ENCODE assay signal across 10 cellular contexts in the genomic region with DNA sequence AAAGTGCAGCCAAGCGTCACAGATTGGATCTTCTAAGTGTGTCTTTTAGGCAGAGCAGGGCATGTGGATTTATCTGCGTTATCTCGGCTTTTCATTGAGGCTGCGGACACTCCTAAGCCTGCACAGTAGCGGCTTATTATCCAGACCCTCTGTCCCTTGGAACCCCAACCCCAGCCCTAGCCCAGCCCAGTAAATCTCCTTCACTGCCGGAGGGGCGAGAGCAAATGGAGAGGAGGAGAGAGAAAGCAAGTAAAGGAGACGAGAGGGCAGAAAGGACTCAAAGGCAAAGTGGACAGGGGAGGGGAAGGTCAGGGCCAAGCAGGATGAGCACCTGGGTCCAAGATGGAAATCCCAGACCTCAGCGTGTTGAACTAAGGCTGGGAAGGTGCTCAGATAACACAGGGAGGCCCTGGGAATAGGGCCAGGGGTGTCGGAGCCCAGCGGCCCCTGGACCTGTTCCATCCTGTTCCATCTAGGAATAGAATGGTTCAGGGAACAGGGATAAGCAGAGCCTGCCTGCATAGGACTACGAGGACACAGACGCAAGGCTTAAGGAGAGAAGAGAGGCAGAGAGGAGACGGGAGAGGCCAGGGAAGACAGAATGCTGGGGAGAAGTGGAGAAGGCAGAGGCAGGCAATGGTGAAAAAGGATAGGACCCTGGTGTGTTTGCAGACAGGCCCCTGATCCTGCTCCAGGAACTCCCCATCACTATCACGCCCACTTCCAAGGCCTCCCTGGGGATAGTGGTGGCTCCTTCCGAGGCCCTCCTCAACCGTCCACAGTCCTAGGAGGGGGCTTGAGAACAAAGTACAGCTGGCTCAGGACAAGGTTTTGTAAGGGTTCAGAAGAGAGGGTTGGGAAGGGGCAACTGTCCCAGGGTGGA.
A peak's percentile ranks its signal among the peaks of the same experiment; 100 is the strongest.
DNase-seq lines count a peak whose midpoint lies in the region; ATAC-seq lines count a peak whose summit lies in the region.
"Had no signal": no experiment of that assay in that cellular context is flagged by ENCODE, and none has a peak within 500 bp of the region (broad histone marks: within the 10 kb centered on the region; RNA-seq: fewer than 3 reads in every experiment).

No MANE protein-coding gene starts in this region.

- H3K23ac ChIP-seq in trophoblast cell (ENCODE audit: low read length): no peak overlapping the region

- H3K4ac ChIP-seq in trophoblast cell (ENCODE audit: low read depth, low read length): no peak overlapping the region

- H3K4me1 Mint-ChIP-seq in activated T-cell treated with anti-CD3 and anti-CD28 coated beads, Interleukin-2, amount 50 U/mL, for 72 hours (ENCODE audit: low read depth): peaks cover 20% of the 10 kb centered on the region
- H3K4me1 Mint-ChIP-seq in T-helper 17 cell (peaks cover 21% of the 10 kb centered on the region), memory B cell (peaks cover 27% of the 10 kb centered on the region)

- no CpG with 5 or more reads among the region's 17 CpGs for WGBS in trophoblast cell (ENCODE audit: extremely low coverage, insufficient coverage, insufficient read length)

- no peak overlapping the region for H3K27ac ChIP-seq in stomach smooth muscle (ENCODE audit: low read length)
- no peak overlapping the region for H3K27ac ChIP-seq in trophoblast cell (ENCODE audit: low read depth, low read length)

- H3K9me3 ChIP-seq in T-helper 17 cell (ENCODE audit: control insufficient read depth, low read length, poor library complexity, severe bottlenecking) (no peaks in the 10 kb centered on the region), stomach smooth muscle (ENCODE audit: control insufficient read depth in 2 of 2, low read length in 2 of 2) (no peaks in the 10 kb centered on the region), trophoblast cell (ENCODE audit: insufficient read depth, low read depth, low read length) (peaks cover 3% of the 10 kb centered on the region)

- H2AFZ ChIP-seq in trophoblast cell (ENCODE audit: insufficient read depth, low read length, poor library complexity): no peak overlapping the region

- H3K27me3 ChIP-seq in stomach smooth muscle (ENCODE audit: control insufficient read depth in 1 of 2, insufficient read depth in 2 of 2, low read length in 2 of 2) (peaks cover 2 to 6% of the 10 kb centered on the region in 2 donors), trophoblast cell (ENCODE audit: insufficient read depth, low read length) (no peaks in the 10 kb centered on the region)

- H4K8ac ChIP-seq in trophoblast cell (ENCODE audit: low read depth, low read length): no peak overlapping the region

- H2BK12ac ChIP-seq in trophoblast cell (ENCODE audit: low read length): no peak overlapping the region

- no peak overlapping the region for H3K4me3 Mint-ChIP-seq in activated T-cell treated with anti-CD3 and anti-CD28 coated beads, Interleukin-2, amount 50 U/mL, for 72 hours
- H3K4me3 Mint-ChIP-seq in T-helper 17 cell (peak overlapping the region; percentile 69), memory B cell (peak overlapping the region; percentile 83)

- DNase-seq in activated T-cell treated with anti-CD3 and anti-CD28 coated beads, Interleukin-2, amount 50 U/mL, for 48 hours: peak; percentile 15 to 17
- no peak for DNase-seq in activated T-cell treated with anti-CD3 and anti-CD28 coated beads, Interleukin-2, amount 50 U/mL, for 72 hours
- DNase-seq in T-helper 17 cell: no peak
- peak in 1 of 2 donors; percentile 12 for DNase-seq in memory B cell (ENCODE audit: low spot score in 2 of 2)
- no peak for DNase-seq in NCI-H1694 (lab: John Stamatoyannopoulos, UW)
- no peak for DNase-seq in trophoblast cell
- no peak for DNase-seq in NCI-H1436 (lab: John Stamatoyannopoulos, UW)
- DNase-seq: NCI-H524 treated with DMSO at 0.1 percent for 48 hours had no signal

- H3K9ac ChIP-seq in stomach smooth muscle (ENCODE audit: low read length in 2 of 2) (peak overlapping the region in 1 of 2 donors; percentile 21), trophoblast cell (ENCODE audit: low read length) (no peak overlapping the region)

- no peak overlapping the region for H3K18ac ChIP-seq in trophoblast cell (ENCODE audit: low read length)

- ATAC-seq in activated T-cell treated with anti-CD3 and anti-CD28 coated beads, Interleukin-2, amount 50 U/mL, for 72 hours (replicated peaks in 1 of 2): no peak
- ATAC-seq in T-helper 17 cell (no peak), memory B cell (ENCODE audit: low read depth) (no peak)

- no peak overlapping the region for H2BK120ac ChIP-seq in trophoblast cell (ENCODE audit: insufficient read depth, low read length, poor library complexity)

- H2AK5ac ChIP-seq in trophoblast cell (ENCODE audit: low read length): no peak overlapping the region

- no peak overlapping the region for H3K4me2 ChIP-seq in trophoblast cell (ENCODE audit: low read length)

- no peak overlapping the region for H4K12ac ChIP-seq in trophoblast cell (ENCODE audit: low read depth, low read length)

- H3K36me3 ChIP-seq in stomach smooth muscle (ENCODE audit: control insufficient read depth in 2 of 2, insufficient read depth in 2 of 2, low read length in 2 of 2): no peaks in the 10 kb centered on the region
- H3K36me3 ChIP-seq in trophoblast cell (ENCODE audit: control insufficient read depth in 1 of 2, insufficient read depth in 2 of 2, low read length in 2 of 2): no peaks in the 10 kb centered on the region

- H3K4me3 ChIP-seq in stomach smooth muscle (ENCODE audit: low read length in 2 of 2): peak overlapping the region; percentile 45 to 64
- no peak overlapping the region for H3K4me3 ChIP-seq in trophoblast cell (ENCODE audit: low read depth, low read length)

- H3K27ac Mint-ChIP-seq in activated T-cell treated with anti-CD3 and anti-CD28 coated beads, Interleukin-2, amount 50 U/mL, for 72 hours: no peak overlapping the region
- H3K27ac Mint-ChIP-seq in T-helper 17 cell (no peak overlapping the region), memory B cell (no peak overlapping the region)
- H3K27ac Mint-ChIP-seq: nephron progenitor cell had no signal

- no peak overlapping the region for H3K14ac ChIP-seq in trophoblast cell (ENCODE audit: low read length)

- H4K91ac ChIP-seq in trophoblast cell (ENCODE audit: low read depth, low read length): no peak overlapping the region

- H3K27me3 Mint-ChIP-seq in activated T-cell treated with anti-CD3 and anti-CD28 coated beads, Interleukin-2, amount 50 U/mL, for 72 hours (ENCODE audit: low read depth): peaks cover 69% of the 10 kb centered on the region
- peaks cover 76% of the 10 kb centered on the region for H3K27me3 Mint-ChIP-seq in T-helper 17 cell
- H3K27me3 Mint-ChIP-seq in memory B cell: peaks cover 15% of the 10 kb centered on the region

- no peaks in the 10 kb centered on the region for H3K79me2 ChIP-seq in trophoblast cell (ENCODE audit: control insufficient read depth, insufficient read depth, low read length, poor library complexity)

- H2BK5ac ChIP-seq in trophoblast cell (ENCODE audit: low read depth, low read length, poor library complexity): no peak overlapping the region

- no peaks in the 10 kb centered on the region for H3K9me3 Mint-ChIP-seq in activated T-cell treated with anti-CD3 and anti-CD28 coated beads, Interleukin-2, amount 50 U/mL, for 72 hours
- H3K9me3 Mint-ChIP-seq in memory B cell: peaks cover 2% of the 10 kb centered on the region

- no peaks in the 10 kb centered on the region for H3K79me1 ChIP-seq in trophoblast cell (ENCODE audit: low read length)

- peaks cover 35% of the 10 kb centered on the region for H3K4me1 ChIP-seq in stomach smooth muscle (ENCODE audit: control insufficient read depth, insufficient read depth, low read length)
- peaks cover 2 to 8% of the 10 kb centered on the region in 2 experiments for H3K4me1 ChIP-seq in trophoblast cell (ENCODE audit: control insufficient read depth in 1 of 2, insufficient read depth in 2 of 2, low read length in 2 of 2)

- no peaks in the 10 kb centered on the region for H3K36me3 Mint-ChIP-seq in activated T-cell treated with anti-CD3 and anti-CD28 coated beads, Interleukin-2, amount 50 U/mL, for 72 hours (ENCODE audit: insufficient read depth in 2 of 2)
- H3K36me3 Mint-ChIP-seq in T-helper 17 cell (ENCODE audit: low read depth) (peaks cover 9% of the 10 kb centered on the region), memory B cell (no peaks in the 10 kb centered on the region)

Comparison
In these comparisons a context has a peak if more than half of its experiments do, and no peak if none do; other contexts are left out.
1. DNase-seq: peak in activated T-cell treated with anti-CD3 and anti-CD28 coated beads, Interleukin-2, amount 50 U/mL, for 48 hours (2 of 2); none in activated T-cell treated with anti-CD3 and anti-CD28 coated beads, Interleukin-2, amount 50 U/mL, for 72 hours (0 of 2), T-helper 17 cell (0 of 3), NCI-H1694 (single experiment), trophoblast cell (0 of 2) and NCI-H1436 (single experiment).
2. H3K4me3 Mint-ChIP-seq: peak in T-helper 17 cell (single experiment) and memory B cell (single experiment); none in activated T-cell treated with anti-CD3 and anti-CD28 coated beads, Interleukin-2, amount 50 U/mL, for 72 hours (0 of 2).